14 cellular contexts compared by ENCODE assay signal in genomic region chr3:157111578-157111977, GRCh38. TPM values are rescaled to one million over a fixed set of nuclear protein-coding genes. Genes with fewer than 3 reads are reported as not detected.
DNase-seq lines count a peak whose midpoint lies in the region; ATAC-seq and TF ChIP-seq lines count a peak whose summit lies in the region.
"Had no signal": no experiment of that assay in that cellular context is flagged by ENCODE, and none has a peak within 500 bp of the region (broad histone marks: within the 10 kb centered on the region; RNA-seq: fewer than 3 reads in every experiment).

No MANE protein-coding gene starts in this region.

- H3K4me1 ChIP-seq in heart left ventricle (peaks cover 0 to 70% (median 19%) of the 10 kb centered on the region in 12 donors), mesenchymal stem cell (ENCODE audit: control insufficient read depth, insufficient read depth, low read depth, low read length) (peaks cover 9% of the 10 kb centered on the region)
- H3K4me1 ChIP-seq in CD4-positive, alpha-beta memory T cell (ENCODE audit: insufficient read depth, low read length), result no peaks in the 10 kb centered on the region

- DNase-seq in heart left ventricle (no peak), Right ventricle myocardium inferior (ENCODE audit: missing footprints) (no peak), mesenchymal stem cell (no peak), epidermal melanocyte (ENCODE audit: insufficient read length, low spot score) (no peak), NCI-H510A treated with DMSO at 0.1 percent for 48 hours (lab: John Stamatoyannopoulos, UW) (no peak), NCI-H82 (lab: John Stamatoyannopoulos, UW) (no peak)
- no peak for DNase-seq in CD4-positive, alpha-beta memory T cell
- DNase-seq: CD8-positive, alpha-beta memory T cell; DMS79 treated with DMSO at 0.1 percent for 48 hours; NCI-H187 treated with DMSO at 0.1 percent for 48 hours; NCI-H748 treated with DMSO at 0.1 percent for 48 hours had no signal

- no peak overlapping the region for H2BK120ac ChIP-seq in mesenchymal stem cell (ENCODE audit: low read depth, low read length)

- peak overlapping the region; percentile 61 to 88 (median 82) for H3K27ac Mint-ChIP-seq in brain
- no peak overlapping the region for H3K27ac Mint-ChIP-seq in CD4-positive, alpha-beta memory T cell

- POLR2A ChIA-PET in CD4-positive, alpha-beta memory T cell (lab: Charles Lee; ENCODE audit: partially characterized antibody), result no interaction called here

- H2BK12ac ChIP-seq in mesenchymal stem cell (ENCODE audit: low read length in 2 of 2), result peak overlapping the region in 1 of 2 experiments; percentile 38

- H3K36me3 Mint-ChIP-seq in brain, result no peaks in the 10 kb centered on the region
- H3K36me3 Mint-ChIP-seq in CD4-positive, alpha-beta memory T cell, result no peaks in the 10 kb centered on the region
- H3K36me3 Mint-ChIP-seq: CD8-positive, alpha-beta memory T cell had no signal

- peaks cover 2% of the 10 kb centered on the region for H3K27me3 Mint-ChIP-seq in brain
- H3K27me3 Mint-ChIP-seq in CD4-positive, alpha-beta memory T cell, result peaks cover 0 to 4% of the 10 kb centered on the region in 2 donors
- H3K27me3 Mint-ChIP-seq: CD8-positive, alpha-beta memory T cell had no signal

- ATAC-seq in heart left ventricle (peak in 1 of 4 donors; percentile 27), Right ventricle myocardium inferior (no peak)
- ATAC-seq: HCT116 had no signal

- H2AK5ac ChIP-seq in mesenchymal stem cell (ENCODE audit: low read length, severe bottlenecking), result no peak overlapping the region

- H3K9me3 Mint-ChIP-seq in brain, result no peaks in the 10 kb centered on the region
- no peaks in the 10 kb centered on the region for H3K9me3 Mint-ChIP-seq in CD4-positive, alpha-beta memory T cell
- H3K9me3 Mint-ChIP-seq: CD8-positive, alpha-beta memory T cell had no signal

- TF ChIP-seq CTCF in heart left ventricle (IDR thresholded peaks at IDR 0.05) (no peak), brain (conservative IDR thresholded peaks at IDR 0.05) (no peak)

- H3K79me1 ChIP-seq in mesenchymal stem cell (replicated peaks; ENCODE audit: low read length, poor library complexity, severe bottlenecking), result no peaks in the 10 kb centered on the region

- no peak overlapping the region for H3K23ac ChIP-seq in mesenchymal stem cell (ENCODE audit: low read length in 2 of 2)

- H3K4me3 ChIP-seq in heart left ventricle, result no peak overlapping the region
- no peak overlapping the region for H3K4me3 ChIP-seq in mesenchymal stem cell (ENCODE audit: insufficient read depth in 1 of 2, low read depth in 1 of 2, low read length in 2 of 2)
- H3K4me3 ChIP-seq in CD4-positive, alpha-beta memory T cell (ENCODE audit: low read length in 2 of 2), result no peak overlapping the region
- H3K4me3 ChIP-seq: PC-9 had no signal

- CTCF ChIA-PET in CD4-positive, alpha-beta memory T cell (lab: Charles Lee; ENCODE audit: partially characterized antibody), result no interaction called here

- peak overlapping the region; percentile 8 for H4K8ac ChIP-seq in mesenchymal stem cell (ENCODE audit: low read length)

- no peak overlapping the region for H2AFZ ChIP-seq in mesenchymal stem cell (ENCODE audit: low read depth, low read length)
- H2AFZ ChIP-seq: PC-9 had no signal

- no peak overlapping the region for H4K91ac ChIP-seq in mesenchymal stem cell (ENCODE audit: low read length)

- no peak for TF ChIP-seq POLR2A in heart left ventricle (IDR thresholded peaks at IDR 0.05)

- H3K4ac ChIP-seq in mesenchymal stem cell (ENCODE audit: low read depth in 1 of 2, low read length in 2 of 2), result no peak overlapping the region

- no peak overlapping the region for H2BK5ac ChIP-seq in mesenchymal stem cell (ENCODE audit: low read depth, low read length, poor library complexity, severe bottlenecking)

- H3K14ac ChIP-seq in mesenchymal stem cell (ENCODE audit: low read length in 2 of 2), result no peak overlapping the region

- H3K9ac ChIP-seq in mesenchymal stem cell (ENCODE audit: low read length), result no peak overlapping the region

- H3K4me2 ChIP-seq in mesenchymal stem cell (ENCODE audit: low read length, poor library complexity, severe bottlenecking), result no peak overlapping the region
- H3K4me2 ChIP-seq: PC-9 had no signal

- H3K18ac ChIP-seq in mesenchymal stem cell (ENCODE audit: low read depth in 1 of 2, low read length in 2 of 2), result peak overlapping the region in 1 of 2 experiments; percentile 18

- H3K36me3 ChIP-seq in heart left ventricle, result no peaks in the 10 kb centered on the region
- no peaks in the 10 kb centered on the region for H3K36me3 ChIP-seq in mesenchymal stem cell (ENCODE audit: control insufficient read depth in 1 of 2, insufficient read depth in 2 of 2, low read depth in 1 of 2, low read length in 2 of 2)
- H3K36me3 ChIP-seq in CD4-positive, alpha-beta memory T cell (ENCODE audit: insufficient read depth, low read length), result no peaks in the 10 kb centered on the region

- peak overlapping the region; percentile 40 to 94 (median 79) for H3K27ac ChIP-seq in heart left ventricle
- H3K27ac ChIP-seq in mesenchymal stem cell (ENCODE audit: low read length, poor library complexity, severe bottlenecking), result no peak overlapping the region
- no peak overlapping the region for H3K27ac ChIP-seq in CD4-positive, alpha-beta memory T cell (ENCODE audit: low read depth, low read length)
- H3K27ac ChIP-seq: PC-9 had no signal

- 43 to 70% (median 52%) methylated on average over 3 of the region's 3 CpGs for WGBS in heart left ventricle, 4 donors
- 69% methylated on average over 2 of the region's 3 CpGs for WGBS in mesenchymal stem cell

- no peaks in the 10 kb centered on the region for H3K27me3 ChIP-seq in heart left ventricle
- no peaks in the 10 kb centered on the region for H3K27me3 ChIP-seq in mesenchymal stem cell (ENCODE audit: control insufficient read depth in 1 of 2, insufficient read depth in 1 of 2, low read length in 2 of 2)
- H3K27me3 ChIP-seq in CD4-positive, alpha-beta memory T cell (ENCODE audit: insufficient read depth, low read length), result no peaks in the 10 kb centered on the region

- peaks cover 85% of the 10 kb centered on the region for H3K4me1 Mint-ChIP-seq in brain
- H3K4me1 Mint-ChIP-seq in CD4-positive, alpha-beta memory T cell, result peaks cover 0 to 4% (median 0%) of the 10 kb centered on the region in 4 donors
- H3K4me1 Mint-ChIP-seq: CD8-positive, alpha-beta memory T cell had no signal

- no peak overlapping the region for H2BK15ac ChIP-seq in mesenchymal stem cell (ENCODE audit: low read depth, poor library complexity, severe bottlenecking)

- intact Hi-C loops in heart left ventricle (cut with DNase I) (no loop called here), Right ventricle myocardium inferior (cut with DNase I) (no loop called here)
- intact Hi-C loops in CD4-positive, alpha-beta memory T cell (cut with micrococcal nuclease), result no loop called here

- no peaks in the 10 kb centered on the region for H3K9me3 ChIP-seq in heart left ventricle
- no peaks in the 10 kb centered on the region for H3K9me3 ChIP-seq in mesenchymal stem cell (ENCODE audit: control insufficient read depth, low read length)
- no peaks in the 10 kb centered on the region for H3K9me3 ChIP-seq in CD4-positive, alpha-beta memory T cell (ENCODE audit: control insufficient read depth in 1 of 2, low read length in 2 of 2)

- H3K4me3 Mint-ChIP-seq in brain, result peak overlapping the region in 1 of 5 experiments; percentile 33
- no peak overlapping the region for H3K4me3 Mint-ChIP-seq in CD4-positive, alpha-beta memory T cell
- H3K4me3 Mint-ChIP-seq: CD8-positive, alpha-beta memory T cell had no signal

RNA-seq across cellular contexts. Expression of gene CCNL1, which starts 48.4 kb away (rescaled TPM):
- total RNA-seq in heart left ventricle (10 to 100 TPM; 15.5 to 66.7 (median 26.8) TPM), Right ventricle myocardium inferior (21.2 TPM)
- polyA plus RNA-seq in heart left ventricle (10 to 100 TPM; 19.4 to 25.3 TPM), brain (ENCODE audit: insufficient read depth, low read depth, low replicate concordance) (12.6 TPM)
- polyA plus RNA-seq in mesenchymal stem cell (2013, experiment 1 of 2), result 87.8 TPM
- polyA plus RNA-seq in mesenchymal stem cell (2013, experiment 2 of 2), result 78.4 TPM
- total RNA-seq in CD4-positive, alpha-beta memory T cell, result 100 to 1,000 TPM; 327 to 330 TPM
- 10 to 100 TPM; 62.7 to 69.7 TPM for polyA plus RNA-seq in CD4-positive, alpha-beta memory T cell

Comparison
In these comparisons a context has a peak if more than half of its experiments do, and no peak if none do; other contexts are left out.
1. H3K27ac ChIP-seq: peak in heart left ventricle (12 of 12); none in mesenchymal stem cell (single experiment) and CD4-positive, alpha-beta memory T cell (single experiment).
2. H3K27ac Mint-ChIP-seq: peak in brain (5 of 5); none in CD4-positive, alpha-beta memory T cell (0 of 7).
3. RNA of gene CCNL1, which starts 48.4 kb away (total RNA-seq): 327 to 330 TPM in CD4-positive, alpha-beta memory T cell; 15.5 to 66.7 TPM in heart left ventricle and 21.2 TPM in Right ventricle myocardium inferior (single experiment); every median in the first group is over 4 times any median in the second.